In genomic region chr12:62868820-62869219, GRCh38 we compare ENCODE assay signal across 9 cellular contexts.
"Had no signal": no experiment of that assay in that cellular context is flagged by ENCODE, and none has a peak within 500 bp of the region (broad histone marks: within the 10 kb centered on the region; RNA-seq: fewer than 3 reads in every experiment).

No MANE protein-coding gene starts in this region.

- DNase-seq: GM23248, GOT3, H7, HFFc6, KBM-7 had no signal

- H3K27ac ChIP-seq: GM23248, KMS-11 had no signal

- ATAC-seq: HCT116 had no signal

- H3K9me3 ChIP-seq: HAP-1 had no signal

- H3K9ac ChIP-seq: GM23248, KMS-11 had no signal

- H2AFZ ChIP-seq: GM23248 had no signal

- H3K4me2 ChIP-seq: KMS-11 had no signal

- H3K4me3 ChIP-seq: GM23248, HAP-1 had no signal

- H3K36me3 ChIP-seq: HAP-1 had no signal

- FAIRE-seq: HTR-8/SVneo had no signal
